In genomic region chr14:61563880-61564622, GRCh38 we compare ENCODE assay signal across 9 cellular contexts.
DNase-seq lines count a peak whose midpoint lies in the region; ATAC-seq, FAIRE-seq and TF ChIP-seq lines count a peak whose summit lies in the region.
"Had no signal": no experiment of that assay in that cellular context is flagged by ENCODE, and none has a peak within 500 bp of the region (broad histone marks: within the 10 kb centered on the region; RNA-seq: fewer than 3 reads in every experiment).

No MANE protein-coding gene starts in this region.

- intact Hi-C loops in activated CD8-positive, alpha-beta T cell treated with anti-CD3 and anti-CD28 coated beads for 36 hours (cut with micrococcal nuclease) = no loop called here

- no peaks in the 10 kb centered on the region for H3K36me3 ChIP-seq in keratinocyte (ENCODE audit: control insufficient read depth in 2 of 2, extremely low read depth in 1 of 2, insufficient read depth in 2 of 2, low read length in 2 of 2)
- no peaks in the 10 kb centered on the region for H3K36me3 ChIP-seq in suprapubic skin

- dilution Hi-C loops in keratinocyte (cut with MboI; ENCODE audit: extremely low pct_ligation_motif_present, low sequenced_read_pairs) = no loop called here

- peak overlapping the region; percentile 92 for H2AFZ ChIP-seq in keratinocyte (ENCODE audit: control insufficient read depth, low read length)

- no peaks in the 10 kb centered on the region for H3K9me1 ChIP-seq in keratinocyte (ENCODE audit: control insufficient read depth, extremely low read depth, insufficient read depth, low read length)

- peak; percentile 32 for FAIRE-seq in keratinocyte (lab: Jason Lieb, UNC)

- peaks cover 54% of the 10 kb centered on the region for H3K4me1 Mint-ChIP-seq in activated naive CD4-positive, alpha-beta T cell treated with anti-CD3 and anti-CD28 coated beads, Interleukin-2, amount 50 U/mL, for 24 hours
- H3K4me1 Mint-ChIP-seq in activated CD8-positive, alpha-beta T cell treated with anti-CD3 and anti-CD28 coated beads for 36 hours (ENCODE audit: low read depth) = peaks cover 68% of the 10 kb centered on the region

- TF ChIP-seq CTCF in activated CD8-positive, alpha-beta T cell treated with anti-CD3 and anti-CD28 coated beads for 36 hours (IDR thresholded peaks at IDR 0.05) = no peak
- TF ChIP-seq CTCF in keratinocyte (optimal IDR thresholded peaks at IDR 0.05 in 1 of 3, IDR thresholded peaks at IDR 0.05 in 1 of 3, conservative IDR thresholded peaks at IDR 0.05 in 1 of 3; ENCODE audit: extremely low read depth in 1 of 3, insufficient read depth in 2 of 3, low read length in 3 of 3) (no peak), suprapubic skin (IDR thresholded peaks at IDR 0.05) (no peak)

- CTCF ChIA-PET in activated CD8-positive, alpha-beta T cell treated with anti-CD3 and anti-CD28 coated beads for 36 hours (lab: Charles Lee) = interaction anchor here (1.3 to 2.0 kb wide), 4 partner anchors 11 to 273 kb away, joined by 3 to 5 read pairs (median 4); no protein-coding TSS in a partner anchor

- ATAC-seq in activated CD8-positive, alpha-beta T cell treated with anti-CD3 and anti-CD28 coated beads for 36 hours = no peak
- ATAC-seq in GM18858 (IDR thresholded peaks at IDR 0.05; ENCODE audit: unreplicated experiment) = no peak
- ATAC-seq in HG02852 (IDR thresholded peaks at IDR 0.05; ENCODE audit: unreplicated experiment) = no peak

- no peaks in the 10 kb centered on the region for H4K20me1 ChIP-seq in keratinocyte (ENCODE audit: control insufficient read depth, extremely low read depth, insufficient read depth, low read length)

- TF ChIP-seq POLR2A in suprapubic skin (IDR thresholded peaks at IDR 0.05) = no peak

- H3K9ac ChIP-seq in keratinocyte (ENCODE audit: control insufficient read depth, extremely low read depth, insufficient read depth, low read length) = peak overlapping the region; percentile 80

- H3K27me3 ChIP-seq in keratinocyte (ENCODE audit: control insufficient read depth, extremely low read depth, insufficient read depth, low read length) = no peaks in the 10 kb centered on the region
- no peaks in the 10 kb centered on the region for H3K27me3 ChIP-seq in suprapubic skin

- peak overlapping the region; percentile 98 for H3K27ac ChIP-seq in keratinocyte (ENCODE audit: control insufficient read depth, insufficient read depth, low read length)
- H3K27ac ChIP-seq in suprapubic skin = peak overlapping the region; percentile 66

- peak overlapping the region; percentile 76 for H3K4me2 ChIP-seq in keratinocyte (ENCODE audit: control insufficient read depth, extremely low read depth, insufficient read depth, low read depth, low read length)

- no peak overlapping the region for H3K4me3 Mint-ChIP-seq in activated naive CD4-positive, alpha-beta T cell treated with anti-CD3 and anti-CD28 coated beads, Interleukin-2, amount 50 U/mL, for 24 hours
- no peak overlapping the region for H3K4me3 Mint-ChIP-seq in activated CD8-positive, alpha-beta T cell treated with anti-CD3 and anti-CD28 coated beads for 36 hours

- peak overlapping the region; percentile 23 for H3K27ac Mint-ChIP-seq in activated naive CD4-positive, alpha-beta T cell treated with anti-CD3 and anti-CD28 coated beads, Interleukin-2, amount 50 U/mL, for 24 hours
- peak overlapping the region; percentile 71 for H3K27ac Mint-ChIP-seq in activated CD8-positive, alpha-beta T cell treated with anti-CD3 and anti-CD28 coated beads for 36 hours

- no peaks in the 10 kb centered on the region for H3K9me3 ChIP-seq in keratinocyte (ENCODE audit: control insufficient read depth, low read depth, low read length)
- no peaks in the 10 kb centered on the region for H3K9me3 ChIP-seq in suprapubic skin

- H3K4me1 ChIP-seq in keratinocyte (ENCODE audit: control insufficient read depth, extremely low read depth, insufficient read depth, low read length) (peaks cover 73% of the 10 kb centered on the region), suprapubic skin (peaks cover 65% of the 10 kb centered on the region)

- no peaks in the 10 kb centered on the region for H3K9me3 Mint-ChIP-seq in activated naive CD4-positive, alpha-beta T cell treated with anti-CD3 and anti-CD28 coated beads, Interleukin-2, amount 50 U/mL, for 24 hours
- peaks cover 5% of the 10 kb centered on the region for H3K9me3 Mint-ChIP-seq in activated CD8-positive, alpha-beta T cell treated with anti-CD3 and anti-CD28 coated beads for 36 hours

- no peak for DNase-seq in activated naive CD4-positive, alpha-beta T cell treated with anti-CD3 and anti-CD28 coated beads, Interleukin-2, amount 50 U/mL, for 16 hours
- no peak for DNase-seq in activated CD8-positive, alpha-beta T cell treated with anti-CD3 and anti-CD28 coated beads for 36 hours
- DNase-seq in keratinocyte (ENCODE audit: low read depth, low spot score) (no peak), suprapubic skin (ENCODE audit: low spot score in 2 of 2) (no peak), NCI-H2227 treated with DMSO at 0.1 percent for 48 hours (lab: John Stamatoyannopoulos, UW) (no peak)
- DNase-seq: NK-92 treated with Interleukin-12 subunit alpha and Interleukin-12 subunit beta, amount 100 ng/mL, for 24 hours had no signal

- POLR2A ChIA-PET in activated CD8-positive, alpha-beta T cell treated with anti-CD3 and anti-CD28 coated beads for 36 hours (lab: Charles Lee) = interaction anchor here (1.0 to 2.7 kb wide), 3 partner anchors 10 to 181 kb away, joined by 3 to 7 read pairs (median 4); partner anchors contain the start of gene HIF1A

- TF ChIP-seq EP300 in suprapubic skin (IDR thresholded peaks at IDR 0.05) = no peak

- H3K36me3 Mint-ChIP-seq in activated naive CD4-positive, alpha-beta T cell treated with anti-CD3 and anti-CD28 coated beads, Interleukin-2, amount 50 U/mL, for 24 hours = no peaks in the 10 kb centered on the region
- peaks cover 19% of the 10 kb centered on the region for H3K36me3 Mint-ChIP-seq in activated CD8-positive, alpha-beta T cell treated with anti-CD3 and anti-CD28 coated beads for 36 hours (ENCODE audit: low read depth)

- H3K79me2 ChIP-seq in keratinocyte (ENCODE audit: control insufficient read depth, insufficient read depth, low read length) = no peaks in the 10 kb centered on the region

- WGBS in suprapubic skin = 68% methylated on average over 6 of the region's 6 CpGs

- H3K27me3 Mint-ChIP-seq in activated naive CD4-positive, alpha-beta T cell treated with anti-CD3 and anti-CD28 coated beads, Interleukin-2, amount 50 U/mL, for 24 hours = no peaks in the 10 kb centered on the region
- no peaks in the 10 kb centered on the region for H3K27me3 Mint-ChIP-seq in activated CD8-positive, alpha-beta T cell treated with anti-CD3 and anti-CD28 coated beads for 36 hours

- peak overlapping the region in 1 of 3 experiments; percentile 9 for H3K4me3 ChIP-seq in keratinocyte (ENCODE audit: control insufficient read depth in 2 of 3, extremely low read depth in 1 of 3, insufficient read depth in 2 of 3, low read depth in 1 of 3, low read length in 3 of 3)
- H3K4me3 ChIP-seq in suprapubic skin = no peak overlapping the region
